ENCODE assay signal across 1 cellular context in the genomic region with DNA sequence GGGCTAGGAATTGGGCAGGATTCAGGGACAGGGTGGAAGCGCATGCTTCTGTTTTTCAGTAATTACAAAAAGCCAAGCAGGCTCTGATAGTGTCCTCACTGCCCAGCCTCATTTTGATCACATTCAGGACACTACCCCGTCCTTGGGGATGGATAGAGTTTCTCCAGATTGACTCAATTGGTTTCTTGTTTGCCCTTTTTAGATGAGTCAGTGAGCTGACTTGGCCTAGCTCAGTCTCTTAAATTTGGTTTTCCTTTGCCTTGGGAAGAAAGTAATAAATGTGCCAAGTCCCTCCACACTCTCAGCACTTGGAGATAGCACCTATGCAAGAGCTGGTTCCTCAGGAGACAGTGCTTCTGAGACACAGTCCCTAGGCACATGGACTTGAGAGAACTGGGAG.
A peak's percentile ranks its signal among the peaks of the same experiment; 100 is the strongest.
TF ChIP-seq lines count a peak whose summit lies in the region.

No MANE protein-coding gene starts in this region.

TF ChIP-seq in SK-N-SH, 30 proteins besides CTCF, POLR2A, EP300 and RAD21 (continued from another document):
- TF ChIP-seq, protein P1, sequence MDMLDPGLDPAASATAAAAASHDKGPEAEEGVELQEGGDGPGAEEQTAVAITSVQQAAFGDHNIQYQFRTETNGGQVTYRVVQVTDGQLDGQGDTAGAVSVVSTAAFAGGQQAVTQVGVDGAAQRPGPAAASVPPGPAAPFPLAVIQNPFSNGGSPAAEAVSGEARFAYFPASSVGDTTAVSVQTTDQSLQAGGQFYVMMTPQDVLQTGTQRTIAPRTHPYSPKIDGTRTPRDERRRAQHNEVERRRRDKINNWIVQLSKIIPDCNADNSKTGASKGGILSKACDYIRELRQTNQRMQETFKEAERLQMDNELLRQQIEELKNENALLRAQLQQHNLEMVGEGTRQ (IDR thresholded peaks at IDR 0.05; ENCODE audit: borderline replicate concordance, low read depth, low read length), result no peak
- TF ChIP-seq JUND (IDR thresholded peaks at IDR 0.05), result peak; percentile 56; the same call in 1 of the 2 replicates
TF ChIP-seq in SK-N-SH: peak in this region for 5.
